1 cellular context compared by ENCODE assay signal in genomic region chr2:200713003-200713703, GRCh38.
TF ChIP-seq lines count a peak whose summit lies in the region.

No MANE protein-coding gene starts in this region.

TF ChIP-seq in K562, 482 proteins besides CTCF, POLR2A, EP300 and RAD21 (continued from another document and continues in another):
- TF ChIP-seq CREB3L1 (IDR thresholded peaks at IDR 0.05; ENCODE audit: borderline replicate concordance, low read depth) = no peak; the same call in 1 of the 2 replicates
- TF ChIP-seq TBP (optimal IDR thresholded peaks at IDR 0.05; ENCODE audit: low read depth, low read length) = peak; percentile 34
- TF ChIP-seq MXD1 (CRISPR knock-in tag; IDR thresholded peaks at IDR 0.05; ENCODE audit: borderline replicate concordance, poor library complexity, severe bottlenecking) = no peak
- TF ChIP-seq SMC3 (conservative IDR thresholded peaks at IDR 0.05; ENCODE audit: insufficient read depth, low read depth, low read length) = peak; percentile 63; the same call in 1 of the 2 replicates
- peak; percentile 81 for TF ChIP-seq GABPA (tag; conservative IDR thresholded peaks at IDR 0.05; ENCODE audit: low read depth)
- TF ChIP-seq CXXC5 (CRISPR knock-in tag; IDR thresholded peaks at IDR 0.05) = peak; percentile 47; the same call in 1 of the 2 replicates
- no peak for TF ChIP-seq ZBTB49 (CRISPR knock-in tag; IDR thresholded peaks at IDR 0.05; ENCODE audit: borderline replicate concordance)
- TF ChIP-seq USF2 (CRISPR knock-in tag; IDR thresholded peaks at IDR 0.05) = peak; percentile 20; the same call in 1 of the 2 replicates
- TF ChIP-seq ZBTB26 (CRISPR knock-in tag; IDR thresholded peaks at IDR 0.05) = no peak
- no peak for TF ChIP-seq ARID1B (IDR thresholded peaks at IDR 0.05)
- no peak for TF ChIP-seq CSDE1 (IDR thresholded peaks at IDR 0.05)
- peak; percentile 77 for TF ChIP-seq MGA (IDR thresholded peaks at IDR 0.05)
- no peak for TF ChIP-seq ZNF133 (CRISPR knock-in tag; IDR thresholded peaks at IDR 0.05)
- TF ChIP-seq ZNF280B (CRISPR knock-in tag; IDR thresholded peaks at IDR 0.05) = no peak
- TF ChIP-seq GATAD2B (IDR thresholded peaks at IDR 0.05; ENCODE audit: borderline replicate concordance) = no peak
- no peak for TF ChIP-seq ZMIZ1 (IDR thresholded peaks at IDR 0.05; ENCODE audit: low read depth in 2 of 2, low read length in 2 of 2)
- TF ChIP-seq EHMT2 (IDR thresholded peaks at IDR 0.05) = peak; percentile 61; the same call in 1 of the 2 replicates
- no peak for TF ChIP-seq HOMEZ (CRISPR knock-in tag; IDR thresholded peaks at IDR 0.05)
- no peak for TF ChIP-seq ZNF512 (tag; IDR thresholded peaks at IDR 0.05)
- TF ChIP-seq GTF2A2 (tag; IDR thresholded peaks at IDR 0.05) = no peak
- no peak for TF ChIP-seq ZNF507 (tag; conservative IDR thresholded peaks at IDR 0.05)
- TF ChIP-seq NBN (IDR thresholded peaks at IDR 0.05; ENCODE audit: low read depth) = no peak
- TF ChIP-seq MTF1 (CRISPR knock-in tag; IDR thresholded peaks at IDR 0.05; ENCODE audit: borderline replicate concordance) = no peak
- peak; percentile 56; the same call in 1 of the 2 replicates for TF ChIP-seq SUPT5H (IDR thresholded peaks at IDR 0.05)
- no peak for TF ChIP-seq ATF7 (IDR thresholded peaks at IDR 0.05)
